Comparison of ENCODE assay signal across 15 cellular contexts in genomic region chr20:19211252-19211651, GRCh38. TPM values are rescaled to one million over a fixed set of nuclear protein-coding genes. Genes with fewer than 3 reads are reported as not detected.
DNase-seq lines count a peak whose midpoint lies in the region; ATAC-seq and TF ChIP-seq lines count a peak whose summit lies in the region.
"Had no signal": no experiment of that assay in that cellular context is flagged by ENCODE, and none has a peak within 500 bp of the region (broad histone marks: within the 10 kb centered on the region; RNA-seq: fewer than 3 reads in every experiment).

No MANE protein-coding gene starts in this region.

- no peak overlapping the region for H3K27ac ChIP-seq in iPS-20b (ENCODE audit: low read length)
- H3K27ac ChIP-seq in rectal smooth muscle tissue (ENCODE audit: low read depth, low read length): peak overlapping the region; percentile 68
- H3K27ac ChIP-seq: GM23248, PC-9 had no signal

- POLR2A ChIA-PET in activated B cell treated with CpG ODN at 0.5 μM for 24 hours (lab: Charles Lee): no interaction called here

- H3K9me3 Mint-ChIP-seq in Calu3 (ENCODE audit: low read depth, unreplicated experiment) (no peaks in the 10 kb centered on the region), activated B cell treated with CpG ODN at 0.5 μM for 24 hours (no peaks in the 10 kb centered on the region)
- H3K9me3 Mint-ChIP-seq: activated T-helper 2 cell treated with anti-CD3 and anti-CD28 coated beads, Interferon-gamma antibody, Interleukin-2, Interleukin-4, amounts not matched to agents 10 μg/mL and 5 μg/mL and 100 μg/mL, durations not matched to agents 14 hours and 24 hours and 36 hours had no signal

- H3K4me1 Mint-ChIP-seq in Calu3 (ENCODE audit: low read depth, unreplicated experiment): no peaks in the 10 kb centered on the region
- peaks cover 5% of the 10 kb centered on the region for H3K4me1 Mint-ChIP-seq in activated B cell treated with CpG ODN at 0.5 μM for 24 hours

- ATAC-seq in activated B cell treated with CpG ODN at 0.5 μM for 24 hours (ENCODE audit: low read depth) (no peak), HG03108 (IDR thresholded peaks at IDR 0.05; ENCODE audit: unreplicated experiment) (no peak)

- H3K4me1 ChIP-seq in iPS-20b (ENCODE audit: insufficient read depth, low read length) (peaks cover 32% of the 10 kb centered on the region), rectal smooth muscle tissue (ENCODE audit: control insufficient read depth, insufficient read depth, low read length) (peaks cover 11% of the 10 kb centered on the region)

- no TSS peak for BruUV-seq in Calu3 (replicated peaks; lab: Mats Ljungman, UMichigan)

- CTCF ChIA-PET in Calu3 (lab: Charles Lee) (no interaction called here), activated B cell treated with CpG ODN at 0.5 μM for 24 hours (lab: Charles Lee) (no interaction called here)

- peak overlapping the region; percentile 40 for H3K4me3 Mint-ChIP-seq in Calu3 (ENCODE audit: low read depth, unreplicated experiment)
- H3K4me3 Mint-ChIP-seq in activated B cell treated with CpG ODN at 0.5 μM for 24 hours: peak overlapping the region; percentile 32

- TF ChIP-seq CTCF in Calu3 (IDR thresholded peaks at IDR 0.05; ENCODE audit: unreplicated experiment) (no peak), activated B cell treated with CpG ODN at 0.5 μM for 24 hours (IDR thresholded peaks at IDR 0.05) (no peak)

- H3K4me3 ChIP-seq in iPS-20b (ENCODE audit: low read length) (peak overlapping the region; percentile 63; the same call in 1 of the 2 replicates), rectal smooth muscle tissue (ENCODE audit: low read length) (peak overlapping the region; percentile 61)
- H3K4me3 ChIP-seq: GM23248, PC-9 had no signal

- H3K9ac ChIP-seq in iPS-20b (ENCODE audit: low read depth, low read length) (peak overlapping the region; percentile 66; the same call in 1 of the 2 replicates), rectal smooth muscle tissue (ENCODE audit: low read length) (no peak overlapping the region)
- H3K9ac ChIP-seq: GM23248 had no signal

- H3K36me3 ChIP-seq in iPS-20b (ENCODE audit: insufficient read depth, low read depth, low read length): no peaks in the 10 kb centered on the region
- no peaks in the 10 kb centered on the region for H3K36me3 ChIP-seq in rectal smooth muscle tissue (ENCODE audit: control insufficient read depth, insufficient read depth, low read length)

- no peaks in the 10 kb centered on the region for H3K9me3 ChIP-seq in iPS-20b (ENCODE audit: insufficient read depth, low read depth, low read length)

- H3K27me3 ChIP-seq in iPS-20b (ENCODE audit: insufficient read depth, low read length): peaks cover 48% of the 10 kb centered on the region
- H3K27me3 ChIP-seq in rectal smooth muscle tissue (ENCODE audit: control insufficient read depth, insufficient read depth, low read length): no peaks in the 10 kb centered on the region

- DNase-seq in Calu3 (no peak), activated B cell treated with CpG ODN at 0.5 μM for 24 hours (no peak), iPS-NIHi11 (ENCODE audit: low spot score) (no peak), inferior parietal cortex (ENCODE audit: extremely low spot score) (no peak), NCI-H1105 (lab: John Stamatoyannopoulos, UW) (no peak)
- DNase-seq: activated CD4-positive, alpha-beta T cell treated with anti-CD3 and anti-CD28 coated beads, Interleukin-2, amount 50 U/mL, for 1 hour; naive B cell; PC-9 had no signal

- H3K27ac Mint-ChIP-seq in Calu3 (ENCODE audit: unreplicated experiment) (no peak overlapping the region), activated B cell treated with CpG ODN at 0.5 μM for 24 hours (no peak overlapping the region)
- H3K27ac Mint-ChIP-seq: activated T-helper 2 cell treated with anti-CD3 and anti-CD28 coated beads, Interferon-gamma antibody, Interleukin-2, Interleukin-4, amounts not matched to agents 10 μg/mL and 5 μg/mL and 100 μg/mL, durations not matched to agents 14 hours and 24 hours and 36 hours; naive B cell had no signal

- intact Hi-C loops in Calu3 (cut with micrococcal nuclease; ENCODE audit: unreplicated experiment): no loop called here
- intact Hi-C loops in activated B cell treated with CpG ODN at 0.5 μM for 24 hours (cut with micrococcal nuclease): no loop called here

- H3K36me3 Mint-ChIP-seq in Calu3 (ENCODE audit: insufficient read depth, unreplicated experiment) (no peaks in the 10 kb centered on the region), activated B cell treated with CpG ODN at 0.5 μM for 24 hours (ENCODE audit: low read depth) (no peaks in the 10 kb centered on the region)
- H3K36me3 Mint-ChIP-seq: naive B cell had no signal

- H3K27me3 Mint-ChIP-seq in Calu3 (ENCODE audit: unreplicated experiment) (peaks cover 41% of the 10 kb centered on the region), activated B cell treated with CpG ODN at 0.5 μM for 24 hours (peaks cover 47% of the 10 kb centered on the region)

RNA-seq across cellular contexts. Expression of gene SLC24A3, which starts 1.2 kb away (rescaled TPM):
- not detected in 2 replicates for total RNA-seq in Calu3 (2022)
- total RNA-seq in activated B cell treated with CpG ODN at 0.5 μM for 24 hours: 0.07 TPM in 1 of 2 replicates, not detected in the other
- total RNA-seq: activated T-helper 2 cell treated with anti-CD3 and anti-CD28 coated beads, Interferon-gamma antibody, Interleukin-2, Interleukin-4, amounts not matched to agents 10 μg/mL and 5 μg/mL and 100 μg/mL, durations not matched to agents 14 hours and 24 hours and 36 hours; epithelial cell of proximal tubule; GM23248; PC-9; T-helper 1 cell treated with Interleukin-12 subunit alpha and Interleukin-12 subunit beta and Interleukin-4 antibody, amounts not matched to agents 30 ng/mL and 1 ng/mL, for 36 hours had no signal
